Comparison of ENCODE assay signal across 9 cellular contexts in genomic region chr5:111063709-111064322, GRCh38. TPM values are rescaled to one million over a fixed set of nuclear protein-coding genes. Genes with fewer than 3 reads are reported as not detected.
DNase-seq lines count a peak whose midpoint lies in the region; ATAC-seq, FAIRE-seq and TF ChIP-seq lines count a peak whose summit lies in the region.
"Had no signal": no experiment of that assay in that cellular context is flagged by ENCODE, and none has a peak within 500 bp of the region (broad histone marks: within the 10 kb centered on the region; RNA-seq: fewer than 3 reads in every experiment).

No MANE protein-coding gene starts in this region.

- H2AFZ ChIP-seq in HepG2 (ENCODE audit: low read length) (no peak overlapping the region), neuronal stem cell (ENCODE audit: low read length) (no peak overlapping the region)

- TF ChIP-seq EP300 in HepG2 (IDR thresholded peaks at IDR 0.05; ENCODE audit: low read depth in 2 of 2, low read length in 2 of 2) (no peak), HepG2 (CRISPR knock-in tag; IDR thresholded peaks at IDR 0.05; ENCODE audit: borderline replicate concordance) (no peak), suprapubic skin (IDR thresholded peaks at IDR 0.05) (no peak)

- no peak overlapping the region for H2BK15ac ChIP-seq in neuronal stem cell (ENCODE audit: low read length)

- no peaks in the 10 kb centered on the region for H3K36me3 Mint-ChIP-seq in HFFc6 (ENCODE audit: low read depth)

- no peak overlapping the region for H3K9ac ChIP-seq in HepG2 (ENCODE audit: insufficient read depth, low read depth, low read length)
- no peak overlapping the region for H3K9ac ChIP-seq in neuronal stem cell (ENCODE audit: low read depth, low read length, poor library complexity)

- H4K20me1 ChIP-seq in HepG2 (ENCODE audit: insufficient read depth, low read length): no peaks in the 10 kb centered on the region

- no TSS peak for BruUV-seq in HepG2 (replicated peaks; lab: Mats Ljungman, UMichigan)

- no peaks in the 10 kb centered on the region for H3K4me1 Mint-ChIP-seq in HFFc6 (ENCODE audit: low read depth)

- no peak overlapping the region for H2BK5ac ChIP-seq in neuronal stem cell (ENCODE audit: low read length)

- H3K9me3 Mint-ChIP-seq in HFFc6: no peaks in the 10 kb centered on the region

- no peak overlapping the region for H3K18ac ChIP-seq in neuronal stem cell (ENCODE audit: low read length)

- H3K27me3 ChIP-seq in HepG2 (ENCODE audit: control insufficient read depth in 1 of 2, insufficient read depth in 2 of 2, low read length in 2 of 2): peaks cover 0 to 3% of the 10 kb centered on the region in 2 experiments; a peak in 2 of 5 replicates
- H3K27me3 ChIP-seq in neuronal stem cell (ENCODE audit: control insufficient read depth in 3 of 3, insufficient read depth in 3 of 3, low read depth in 1 of 3, low read length in 3 of 3): peaks cover 0 to 31% (median 0%) of the 10 kb centered on the region in 3 experiments
- H3K27me3 ChIP-seq in suprapubic skin: peaks cover 17% of the 10 kb centered on the region

- H3K9me3 ChIP-seq in HepG2 (ENCODE audit: low read length) (no peaks in the 10 kb centered on the region), neuronal stem cell (replicated peaks in 1 of 2; ENCODE audit: control insufficient read depth in 2 of 2, insufficient read depth in 1 of 2, low read depth in 1 of 2, low read length in 2 of 2) (no peaks in the 10 kb centered on the region), suprapubic skin (no peaks in the 10 kb centered on the region)

- H3K79me1 ChIP-seq in neuronal stem cell (ENCODE audit: low read depth, low read length): no peaks in the 10 kb centered on the region

- H3K27ac Mint-ChIP-seq in HFFc6: no peak overlapping the region

- no peak overlapping the region for H3K23ac ChIP-seq in neuronal stem cell (ENCODE audit: low read depth, low read length, poor library complexity)

- POLR2A ChIA-PET in RWPE1 (lab: Yijun Ruan, JAX; ENCODE audit: low non-redundant PET): no interaction called here
- POLR2A ChIA-PET in HepG2 (lab: Yijun Ruan, JAX): no interaction called here

- no peak overlapping the region for H3K4ac ChIP-seq in neuronal stem cell (ENCODE audit: low read length)

- no peak for TF ChIP-seq RAD21 in HepG2 (CRISPR knock-in tag; IDR thresholded peaks at IDR 0.05)

- H3K27me3 Mint-ChIP-seq in HFFc6 (ENCODE audit: insufficient read depth): peaks cover 13% of the 10 kb centered on the region

- peak; percentile 77 for ATAC-seq in HepG2

- H3K14ac ChIP-seq in neuronal stem cell (ENCODE audit: low read length): no peak overlapping the region

- in situ Hi-C loops in HepG2 (cut with HindIII; ENCODE audit: extremely low pct_ligation_motif_present, low pct_unique_long_range_greater_than_20kb): loop anchor here (10.0 kb wide), 1 partner anchor 309 kb away; no protein-coding TSS in a partner anchor

- TF ChIP-seq POLR2A in GM12891 (IDR thresholded peaks at IDR 0.05; ENCODE audit: low read depth, low read length) (no peak), HepG2 (IDR thresholded peaks at IDR 0.05; ENCODE audit: insufficient read depth in 1 of 2, low read depth in 2 of 2, low read length in 2 of 2) (no peak), suprapubic skin (IDR thresholded peaks at IDR 0.05) (no peak)

- no peak overlapping the region for H2BK12ac ChIP-seq in neuronal stem cell (ENCODE audit: low read length)

- intact Hi-C loops in HepG2 (cut with micrococcal nuclease; ENCODE audit: unreplicated experiment): loop anchor here (1.0 to 10.0 kb wide), 2 partner anchors 199 to 307 kb away; no protein-coding TSS in a partner anchor

- DNase-seq in GM12891 (ENCODE audit: insufficient read length, low spot score): no peak
- no peak for DNase-seq in HFFc6
- DNase-seq in RWPE1 (ENCODE audit: low spot score): peak; percentile 60
- peak; percentile 31 for DNase-seq in HepG2 (ENCODE audit: low spot score)
- DNase-seq in neuronal stem cell (ENCODE audit: low spot score): no peak
- no peak for DNase-seq in DMS79 (lab: John Stamatoyannopoulos, UW)
- DNase-seq in suprapubic skin (ENCODE audit: low spot score in 2 of 2): no peak
- DNase-seq in T-helper 1 cell: no peak

- H2BK120ac ChIP-seq in neuronal stem cell (ENCODE audit: low read depth, low read length): no peak overlapping the region

- no peak overlapping the region for H3K4me3 Mint-ChIP-seq in HFFc6

- no peak overlapping the region for H4K91ac ChIP-seq in neuronal stem cell (ENCODE audit: low read depth, low read length, poor library complexity)

- no peak overlapping the region for H4K8ac ChIP-seq in neuronal stem cell (ENCODE audit: low read depth, low read length)

- CTCF ChIA-PET in RWPE1 (lab: Yijun Ruan, JAX) (interaction anchor here (1.5 kb wide), 1 partner anchor 306 kb away, joined by 7 read pairs; no protein-coding TSS in a partner anchor), HepG2 (lab: Yijun Ruan, JAX; ENCODE audit: low intra/inter-chr PET ratio, low total read pairs) (interaction anchor here (2.3 kb wide), 1 partner anchor 307 kb away, joined by 7 read pairs; no protein-coding TSS in a partner anchor)

- H3K27ac ChIP-seq in RWPE1: no peak overlapping the region
- H3K27ac ChIP-seq in HepG2 (ENCODE audit: extremely low read length, insufficient read depth, low read length): no peak overlapping the region
- H3K27ac ChIP-seq in neuronal stem cell (replicated peaks; ENCODE audit: low read length): no peak overlapping the region
- no peak overlapping the region for H3K27ac ChIP-seq in suprapubic skin

- H3K4me3 ChIP-seq in HepG2 (replicated peaks in 1 of 3; ENCODE audit: insufficient read depth in 1 of 3, low read depth in 2 of 3, low read length in 3 of 3): no peak overlapping the region
- no peak overlapping the region for H3K4me3 ChIP-seq in neuronal stem cell (ENCODE audit: low read length in 2 of 2)
- no peak overlapping the region for H3K4me3 ChIP-seq in suprapubic skin
- H3K4me3 ChIP-seq: lung had no signal

- no peak overlapping the region for H2AK5ac ChIP-seq in neuronal stem cell (ENCODE audit: low read depth, low read length)

- no peaks in the 10 kb centered on the region for H3K79me2 ChIP-seq in HepG2 (ENCODE audit: insufficient read depth, low read length)

- no peak overlapping the region for H3K4me2 ChIP-seq in HepG2 (ENCODE audit: low read depth, low read length)
- H3K4me2 ChIP-seq in neuronal stem cell (ENCODE audit: insufficient read depth, low read length, poor library complexity, severe bottlenecking): no peak overlapping the region

- no peaks in the 10 kb centered on the region for H3K36me3 ChIP-seq in HepG2 (replicated peaks in 1 of 2; ENCODE audit: control insufficient read depth in 1 of 2, insufficient read depth in 2 of 2, low read length in 2 of 2)
- H3K36me3 ChIP-seq in neuronal stem cell (replicated peaks in 1 of 2; ENCODE audit: control insufficient read depth in 2 of 2, insufficient read depth in 2 of 2, low read length in 2 of 2): no peaks in the 10 kb centered on the region
- H3K36me3 ChIP-seq in suprapubic skin: no peaks in the 10 kb centered on the region

- WGBS in HepG2 (ENCODE audit: low lambda C conversion rate): 0% methylated on average over 3 of the region's 3 CpGs
- WGBS in neuronal stem cell (ENCODE audit: extremely low coverage in 2 of 2, insufficient read length in 2 of 2, insufficient replicate concordance in 1 of 2), 2 donors: no CpG with 5 or more reads among the region's 3 CpGs
- WGBS in suprapubic skin: 33% methylated on average over 3 of the region's 3 CpGs

- H3K4me1 ChIP-seq in HepG2 (ENCODE audit: insufficient read depth, low read length) (no peaks in the 10 kb centered on the region), neuronal stem cell (ENCODE audit: control insufficient read depth in 2 of 2, insufficient read depth in 1 of 2, low read depth in 1 of 2, low read length in 2 of 2) (no peaks in the 10 kb centered on the region), suprapubic skin (no peaks in the 10 kb centered on the region)

- FAIRE-seq in GM12891 (lab: Jason Lieb, UNC): peak; percentile 68
- FAIRE-seq in HepG2 (lab: Jason Lieb, UNC): peak; percentile 47

- TF ChIP-seq CTCF in HFFc6 (IDR thresholded peaks at IDR 0.05) (peak; percentile 74), RWPE1 (conservative IDR thresholded peaks at IDR 0.05; ENCODE audit: low read depth) (peak; percentile 78), HepG2 (CRISPR knock-in tag; IDR thresholded peaks at IDR 0.05) (peak; percentile 64), suprapubic skin (IDR thresholded peaks at IDR 0.05) (peak in 1 of 2 donors; percentile 16)

RNA-seq across cellular contexts. Expression of gene TSLP, which starts 7.7 kb away (rescaled TPM):
- polyA plus RNA-seq in GM12891 (2012; ENCODE audit: low read depth, missing spikeins): not detected
- total RNA-seq in HFFc6 (2021; fragmentation: NEBNext Ultra II Directional; extraction: Animal tissue kit (Norgen Biotek cat#: 25700)): not detected
- total RNA-seq in HepG2 (2016; rRNA removed; fragmentation: Illumina TruSeq; extraction: Trizol) (not detected in 2 replicates), suprapubic skin (1 to 10 TPM in 1 of 4 donors, under 1 TPM in 2, not detected in 1; 0.38 to 1.4 (median 0.62) TPM)
- total RNA-seq in HepG2 (2016; cell fraction: cytosol; rRNA removed; fragmentation: Illumina TruSeq; extraction: Trizol; ENCODE audit: low read depth): not detected in 2 replicates
- not detected in 2 replicates for total RNA-seq in HepG2 (2016; cell fraction: insoluble cytoplasmic fraction; rRNA removed; fragmentation: Illumina TruSeq; extraction: Trizol)
- not detected in 2 replicates for total RNA-seq in HepG2 (2016; cell fraction: membrane; rRNA removed; fragmentation: Illumina TruSeq; extraction: Trizol)
- total RNA-seq in HepG2 (2016; cell fraction: nucleus; rRNA removed; fragmentation: Illumina TruSeq; extraction: Trizol): not detected in 2 replicates
- polyA plus RNA-seq in HepG2 (2011; rRNA removed): not detected in 2 replicates
- not detected in 2 replicates for polyA plus RNA-seq in HepG2 (2011; cell fraction: cytosol; rRNA removed)
- polyA plus RNA-seq in HepG2 (2011; cell fraction: nucleus; rRNA removed): not detected in 2 replicates
- not detected in 2 replicates for polyA plus RNA-seq in HepG2 (2012)
- not detected in 2 replicates for polyA plus RNA-seq in HepG2 (2016; cell fraction: cytosol; fragmentation: Illumina TruSeq; extraction: Trizol; ENCODE audit: low read depth)
- not detected in 2 replicates for polyA plus RNA-seq in HepG2 (2016; cell fraction: insoluble cytoplasmic fraction; fragmentation: Illumina TruSeq; extraction: Trizol; ENCODE audit: low read depth)
- not detected in 2 replicates for polyA plus RNA-seq in HepG2 (2016; cell fraction: membrane; fragmentation: Illumina TruSeq; extraction: Trizol; ENCODE audit: low read depth)
- polyA plus RNA-seq in HepG2 (2016; cell fraction: nucleus; fragmentation: Illumina TruSeq; extraction: Trizol; ENCODE audit: insufficient read depth, low read depth): not detected in 2 replicates
- polyA minus RNA-seq in HepG2 (2011; rRNA and poly(A)+ RNA removed; ENCODE audit: low replicate concordance): 0.44 TPM in 1 of 2 replicates, not detected in the other
- not detected in 2 replicates for polyA minus RNA-seq in HepG2 (2011; cell fraction: cytosol; rRNA and poly(A)+ RNA removed)
- not detected in 2 replicates for polyA minus RNA-seq in HepG2 (2011; cell fraction: nucleus; rRNA and poly(A)+ RNA removed)
- 0.04 TPM for polyA plus RNA-seq in neuronal stem cell (2013, experiment 1 of 2)
- 0.07 TPM for polyA plus RNA-seq in neuronal stem cell (2013, experiment 2 of 2)

RNA-seq across cellular contexts. Expression of gene WDR36, which starts 28.3 kb away (rescaled TPM):
- 12.6 TPM for polyA plus RNA-seq in GM12891 (2012; ENCODE audit: low read depth, missing spikeins)
- total RNA-seq in HFFc6 (2021; fragmentation: NEBNext Ultra II Directional; extraction: Animal tissue kit (Norgen Biotek cat#: 25700)): 10 to 100 TPM; 26.9 to 30.5 (median 28.6) TPM
- 40.6 and 62.6 TPM in 2 replicates for total RNA-seq in HepG2 (2016; rRNA removed; fragmentation: Illumina TruSeq; extraction: Trizol)
- total RNA-seq in HepG2 (2016; cell fraction: cytosol; rRNA removed; fragmentation: Illumina TruSeq; extraction: Trizol; ENCODE audit: low read depth): 1.2 and 1.4 TPM in 2 replicates
- total RNA-seq in HepG2 (2016; cell fraction: insoluble cytoplasmic fraction; rRNA removed; fragmentation: Illumina TruSeq; extraction: Trizol): 39.1 and 61.6 TPM in 2 replicates
- total RNA-seq in HepG2 (2016; cell fraction: membrane; rRNA removed; fragmentation: Illumina TruSeq; extraction: Trizol): 6.0 and 7.2 TPM in 2 replicates
- total RNA-seq in HepG2 (2016; cell fraction: nucleus; rRNA removed; fragmentation: Illumina TruSeq; extraction: Trizol): 42.7 and 47.5 TPM in 2 replicates
- 15.1 and 18.2 TPM in 2 replicates for polyA plus RNA-seq in HepG2 (2011; rRNA removed)
- polyA plus RNA-seq in HepG2 (2011; cell fraction: cytosol; rRNA removed): 6.2 and 9.0 TPM in 2 replicates
- polyA plus RNA-seq in HepG2 (2011; cell fraction: nucleus; rRNA removed): 18.4 and 19.2 TPM in 2 replicates
- 12.2 and 14.2 TPM in 2 replicates for polyA plus RNA-seq in HepG2 (2012)
- polyA plus RNA-seq in HepG2 (2016; cell fraction: cytosol; fragmentation: Illumina TruSeq; extraction: Trizol; ENCODE audit: low read depth): 0.53 and 0.55 TPM in 2 replicates
- 23.3 and 25.1 TPM in 2 replicates for polyA plus RNA-seq in HepG2 (2016; cell fraction: insoluble cytoplasmic fraction; fragmentation: Illumina TruSeq; extraction: Trizol; ENCODE audit: low read depth)
- polyA plus RNA-seq in HepG2 (2016; cell fraction: membrane; fragmentation: Illumina TruSeq; extraction: Trizol; ENCODE audit: low read depth): 1.7 and 2.3 TPM in 2 replicates
- polyA plus RNA-seq in HepG2 (2016; cell fraction: nucleus; fragmentation: Illumina TruSeq; extraction: Trizol; ENCODE audit: insufficient read depth, low read depth): 26.9 and 31.0 TPM in 2 replicates
- polyA minus RNA-seq in HepG2 (2011; rRNA and poly(A)+ RNA removed; ENCODE audit: low replicate concordance): 50.7 and 82.0 TPM in 2 replicates
- polyA minus RNA-seq in HepG2 (2011; cell fraction: cytosol; rRNA and poly(A)+ RNA removed): 24.4 and 24.8 TPM in 2 replicates
- polyA minus RNA-seq in HepG2 (2011; cell fraction: nucleus; rRNA and poly(A)+ RNA removed): 108 and 117 TPM in 2 replicates
- 12.6 TPM for polyA plus RNA-seq in neuronal stem cell (2013, experiment 1 of 2)
- 13.5 TPM for polyA plus RNA-seq in neuronal stem cell (2013, experiment 2 of 2)
- 10 to 100 TPM; 20.0 to 32.2 (median 26.2) TPM for total RNA-seq in suprapubic skin

Comparison
In these comparisons a context has a peak if more than half of its experiments do, and no peak if none do; other contexts are left out.
1. DNase-seq: peak in RWPE1 (single experiment) and HepG2 (single experiment); none in GM12891 (single experiment), HFFc6 (single experiment), neuronal stem cell (single experiment), DMS79 (single experiment), suprapubic skin (0 of 2) and T-helper 1 cell (0 of 5).